1 cellular context compared by ENCODE assay signal in genomic region chr5:173498871-173499470, GRCh38.
TF ChIP-seq lines count a peak whose summit lies in the region.

No MANE protein-coding gene starts in this region.

TF ChIP-seq in IMR-90, 13 proteins besides CTCF, POLR2A, EP300 and RAD21 (continued from another document):
- no peak for TF ChIP-seq MAFK (IDR thresholded peaks at IDR 0.05; ENCODE audit: low read depth, low read length)
- TF ChIP-seq NFE2L2 (IDR thresholded peaks at IDR 0.05; ENCODE audit: low read depth, low read length): no peak
- no peak for TF ChIP-seq RFX5 (IDR thresholded peaks at IDR 0.05; ENCODE audit: low read depth, low read length)
- TF ChIP-seq USF2 (IDR thresholded peaks at IDR 0.05; ENCODE audit: low read depth, low read length): no peak
